Comparison of ENCODE assay signal across 13 cellular contexts in genomic region chr2:36707050-36707449, GRCh38. TPM values are rescaled to one million over a fixed set of nuclear protein-coding genes. Genes with fewer than 3 reads are reported as not detected.
DNase-seq lines count a peak whose midpoint lies in the region; ATAC-seq and TF ChIP-seq lines count a peak whose summit lies in the region.
"Had no signal": no experiment of that assay in that cellular context is flagged by ENCODE, and none has a peak within 500 bp of the region (broad histone marks: within the 10 kb centered on the region; RNA-seq: fewer than 3 reads in every experiment).

No MANE protein-coding gene starts in this region.

- no peaks in the 10 kb centered on the region for H3K36me3 Mint-ChIP-seq in glutamatergic neuron (ENCODE audit: unreplicated experiment)
- H3K36me3 Mint-ChIP-seq: activated naive CD8-positive, alpha-beta T cell treated with anti-CD3 and anti-CD28 coated beads for 36 hours had no signal

- H3K27me3 Mint-ChIP-seq in glutamatergic neuron (ENCODE audit: unreplicated experiment): no peaks in the 10 kb centered on the region

- ATAC-seq in SK-N-SH treated with all-trans-retinoic acid at 6 μM for 48 hours: peak; percentile 76
- no peak for ATAC-seq in GM18873 (IDR thresholded peaks at IDR 0.05; ENCODE audit: low FRiP score, unreplicated experiment)
- ATAC-seq: pancreas had no signal

- TF ChIP-seq CTCF in fibroblast of pulmonary artery (IDR thresholded peaks at IDR 0.05; ENCODE audit: low read length, missing control alignments) (no peak), retinal pigment epithelial cell (conservative IDR thresholded peaks at IDR 0.05; ENCODE audit: low read depth, low read length) (no peak), glutamatergic neuron (IDR thresholded peaks at IDR 0.05; ENCODE audit: partially characterized antibody, unreplicated experiment) (no peak)

- peaks cover 13% of the 10 kb centered on the region for H3K4me1 Mint-ChIP-seq in glutamatergic neuron (ENCODE audit: low read depth, unreplicated experiment)
- H3K4me1 Mint-ChIP-seq: activated naive CD8-positive, alpha-beta T cell treated with anti-CD3 and anti-CD28 coated beads for 36 hours had no signal

- H3K9me3 Mint-ChIP-seq in glutamatergic neuron (ENCODE audit: unreplicated experiment): no peaks in the 10 kb centered on the region

- H3K4me3 ChIP-seq in fibroblast of pulmonary artery (replicated peaks; ENCODE audit: low read depth, low read length) (no peak overlapping the region), retinal pigment epithelial cell (ENCODE audit: low read length) (no peak overlapping the region)
- H3K4me3 ChIP-seq: pancreas had no signal

- H3K4me3 Mint-ChIP-seq in glutamatergic neuron (ENCODE audit: unreplicated experiment): no peak overlapping the region
- H3K4me3 Mint-ChIP-seq: activated naive CD8-positive, alpha-beta T cell treated with anti-CD3 and anti-CD28 coated beads for 36 hours had no signal

- DNase-seq in GM03348 (ENCODE audit: low spot score) (peak; percentile 83), fibroblast of pulmonary artery (ENCODE audit: low read depth) (peak; percentile 51), retinal pigment epithelial cell (ENCODE audit: low read depth) (peak; percentile 17), OCI-M2 (lab: John Stamatoyannopoulos, UW; ENCODE audit: unreplicated experiment) (no peak), cerebellar cortex (ENCODE audit: low spot score) (no peak), glutamatergic neuron (no peak)
- DNase-seq: activated naive CD8-positive, alpha-beta T cell treated with anti-CD3 and anti-CD28 coated beads for 36 hours; left cardiac atrium; NCI-H1105; NCI-H526 treated with DMSO at 0.1 percent for 48 hours; pancreas had no signal

- no peak overlapping the region for H3K27ac Mint-ChIP-seq in glutamatergic neuron (ENCODE audit: unreplicated experiment)
- H3K27ac Mint-ChIP-seq: activated naive CD8-positive, alpha-beta T cell treated with anti-CD3 and anti-CD28 coated beads for 36 hours had no signal

TF ChIP-seq in SK-N-SH treated with all-trans-retinoic acid at 6 μM for 48 hours, 23 proteins besides CTCF, POLR2A, EP300 and RAD21:
- TF ChIP-seq POU6F1 (CRISPR knock-in tag; IDR thresholded peaks at IDR 0.05; ENCODE audit: borderline replicate concordance, low read depth) (no peak), PATZ1 (CRISPR knock-in tag; IDR thresholded peaks at IDR 0.05; ENCODE audit: borderline replicate concordance) (no peak), ZFP3 (CRISPR knock-in tag; IDR thresholded peaks at IDR 0.05) (no peak), TCF4 (CRISPR knock-in tag; IDR thresholded peaks at IDR 0.05; ENCODE audit: borderline replicate concordance) (no peak)

RNA-seq across cellular contexts. Expression of gene VIT, which starts 10.5 kb away (rescaled TPM):
- not detected for total RNA-seq in glutamatergic neuron (ENCODE audit: unreplicated experiment)
- total RNA-seq: activated naive CD8-positive, alpha-beta T cell treated with anti-CD3 and anti-CD28 coated beads for 36 hours had no signal

Comparison
In these comparisons a context has a peak if more than half of its experiments do, and no peak if none do; other contexts are left out.
1. DNase-seq: peak in GM03348 (single experiment), fibroblast of pulmonary artery (single experiment) and retinal pigment epithelial cell (single experiment); none in OCI-M2 (single experiment), cerebellar cortex (single experiment) and glutamatergic neuron (single experiment).